8 cellular contexts compared by ENCODE assay signal in genomic region chr5:177537389-177538361, GRCh38. TPM values are rescaled to one million over a fixed set of nuclear protein-coding genes. Genes with fewer than 3 reads are reported as not detected.
DNase-seq lines count a peak whose midpoint lies in the region; FAIRE-seq and TF ChIP-seq lines count a peak whose summit lies in the region.

No MANE protein-coding gene starts in this region.

- H3K4me3 ChIP-seq in astrocyte (ENCODE audit: insufficient read depth, low read depth, low read length) (no peak overlapping the region), left ventricle myocardium inferior (peak overlapping the region; percentile 1), spleen (no peak overlapping the region)

- H3K27ac ChIP-seq in astrocyte (ENCODE audit: low read depth, low read length) = peak overlapping the region; percentile 77
- peak overlapping the region; percentile 79 for H3K27ac ChIP-seq in left ventricle myocardium inferior (replicated peaks)
- peak overlapping the region in 7 of 8 donors; percentile 2 to 58 (median 41) for H3K27ac ChIP-seq in spleen

- H3K9me3 ChIP-seq in astrocyte (ENCODE audit: insufficient read depth, low read depth, low read length) (no peaks in the 10 kb centered on the region), left ventricle myocardium inferior (replicated peaks) (no peaks in the 10 kb centered on the region), spleen (no peaks in the 10 kb centered on the region)

- peaks cover 14% of the 10 kb centered on the region for H3K36me3 Mint-ChIP-seq in astrocyte (ENCODE audit: low read depth, unreplicated experiment)

- H3K27me3 ChIP-seq in astrocyte (ENCODE audit: insufficient read depth, low read length) (no peaks in the 10 kb centered on the region), left ventricle myocardium inferior (ENCODE audit: low read depth) (no peaks in the 10 kb centered on the region), spleen (replicated peaks in 1 of 7) (no peaks in the 10 kb centered on the region)

- no peaks in the 10 kb centered on the region for H3K9me3 Mint-ChIP-seq in astrocyte (ENCODE audit: unreplicated experiment)

- H3K27me3 Mint-ChIP-seq in astrocyte (ENCODE audit: low read depth, unreplicated experiment) = no peaks in the 10 kb centered on the region

- FAIRE-seq in astrocyte (lab: Jason Lieb, UNC) = peak; percentile 23

- H3K36me3 ChIP-seq in astrocyte (ENCODE audit: insufficient read depth, low read length) (peaks cover 2% of the 10 kb centered on the region), left ventricle myocardium inferior (peaks cover 50% of the 10 kb centered on the region), spleen (peaks cover 0 to 83% (median 47%) of the 10 kb centered on the region in 6 donors)

- peaks cover 17% of the 10 kb centered on the region for H3K4me1 ChIP-seq in astrocyte (ENCODE audit: insufficient read depth, low read length)
- H3K4me1 ChIP-seq in left ventricle myocardium inferior = peaks cover 71% of the 10 kb centered on the region
- peaks cover 0 to 62% (median 24%) of the 10 kb centered on the region in 6 donors for H3K4me1 ChIP-seq in spleen

- TF ChIP-seq CTCF in astrocyte (IDR thresholded peaks at IDR 0.05; ENCODE audit: insufficient read depth, low read depth, low read length) = no peak
- TF ChIP-seq CTCF in left ventricle myocardium inferior (IDR thresholded peaks at IDR 0.05; ENCODE audit: borderline replicate concordance) = no peak
- TF ChIP-seq CTCF in spleen (IDR thresholded peaks at IDR 0.05 in 8 of 11, conservative IDR thresholded peaks at IDR 0.05 in 3 of 11) = no peak

- H3K4me1 Mint-ChIP-seq in astrocyte (ENCODE audit: low read depth, unreplicated experiment) = peaks cover 26% of the 10 kb centered on the region

- H3K9ac ChIP-seq in astrocyte (ENCODE audit: low read length) = peak overlapping the region; percentile 52

- intact Hi-C loops in left ventricle myocardium inferior (cut with micrococcal nuclease) (no loop called here), spleen (cut with DNase I; ENCODE audit: low total_unique reads) (no loop called here)

- peaks cover 47% of the 10 kb centered on the region for H3K79me2 ChIP-seq in astrocyte (ENCODE audit: insufficient read depth, low read length)

- H3K27ac Mint-ChIP-seq in astrocyte (ENCODE audit: unreplicated experiment) = peak overlapping the region; percentile 87

- peak overlapping the region; percentile 67 for H3K4me2 ChIP-seq in astrocyte (ENCODE audit: low read length)

- TF ChIP-seq POLR2A in spleen (IDR thresholded peaks at IDR 0.05) = no peak

- DNase-seq in GM04503 (ENCODE audit: low read depth) (peak; percentile 83), astrocyte (ENCODE audit: low read depth) (peak; percentile 76), left ventricle myocardium inferior (peak; percentile 56), spleen (peak; percentile 8), GDM1 (lab: John Stamatoyannopoulos, UW) (no peak), SIG-M5 (lab: John Stamatoyannopoulos, UW) (no peak), DMS153 (lab: John Stamatoyannopoulos, UW) (no peak)
- DNase-seq in activated CD4-positive, CD25-positive, alpha-beta regulatory T cell treated with anti-CD3 and anti-CD28 coated beads, Interleukin-2, amount 50 U/mL, for 72 hours = no peak

- peaks cover 65% of the 10 kb centered on the region for H4K20me1 ChIP-seq in astrocyte (ENCODE audit: insufficient read depth, low read length)

- H2AFZ ChIP-seq in astrocyte (ENCODE audit: low read depth, low read length) = no peak overlapping the region

- H3K4me3 Mint-ChIP-seq in astrocyte (ENCODE audit: unreplicated experiment) = peak overlapping the region; percentile 23

- WGBS in spleen, 5 donors = 57 to 72% (median 67%) methylated on average over 15 of the region's 15 CpGs

RNA-seq across cellular contexts. Expression of gene FAM193B, which starts 16.7 kb away (rescaled TPM):
- 47.8 and 48.3 TPM in 2 replicates for total RNA-seq in astrocyte
- 21.5 TPM for total RNA-seq in left ventricle myocardium inferior
- 100 to 1,000 TPM in 5 of 7 donors, 10 to 100 TPM in 2; 86.9 to 155 (median 116) TPM for total RNA-seq in spleen
- 100 to 1,000 TPM; 145 to 364 (median 348) TPM for polyA plus RNA-seq in spleen

RNA-seq across cellular contexts. Expression of gene DDX41, which starts 20.9 kb away (rescaled TPM):
- 92.5 and 99.5 TPM in 2 replicates for total RNA-seq in astrocyte
- total RNA-seq in left ventricle myocardium inferior = 29.7 TPM
- total RNA-seq in spleen = 100 to 1,000 TPM in 2 of 7 donors, 10 to 100 TPM in 5; 68.9 to 126 (median 91.8) TPM
- polyA plus RNA-seq in spleen = 10 to 100 TPM; 68.9 to 99.4 (median 92.9) TPM

RNA-seq across cellular contexts. Expression of gene DOK3, which starts 28.0 kb away (rescaled TPM):
- 15.6 and 16.3 TPM in 2 replicates for total RNA-seq in astrocyte
- total RNA-seq in left ventricle myocardium inferior = 3.3 TPM
- 100 to 1,000 TPM; 111 to 231 (median 149) TPM for total RNA-seq in spleen
- polyA plus RNA-seq in spleen = 100 to 1,000 TPM in 1 of 3 donors, 10 to 100 TPM in 2; 69.9 to 144 (median 98.4) TPM

RNA-seq across cellular contexts. Expression of gene PDLIM7, which starts 40.3 kb away (rescaled TPM):
- 590 and 591 TPM in 2 replicates for total RNA-seq in astrocyte
- 54.4 TPM for total RNA-seq in left ventricle myocardium inferior
- 100 to 1,000 TPM in 3 of 7 donors, 10 to 100 TPM in 4; 44.8 to 220 (median 86.4) TPM for total RNA-seq in spleen
- polyA plus RNA-seq in spleen = 100 to 1,000 TPM in 1 of 3 donors, 10 to 100 TPM in 2; 42.5 to 125 (median 59.2) TPM

RNA-seq across cellular contexts. Expression of gene TMED9, which starts 54.3 kb away (rescaled TPM):
- total RNA-seq in astrocyte (372 and 402 TPM in 2 replicates), left ventricle myocardium inferior (68.7 TPM), spleen (100 to 1,000 TPM in 4 of 7 donors, 10 to 100 TPM in 3; 72.0 to 126 (median 110) TPM)
- 10 to 100 TPM; 52.6 to 96.9 (median 91.9) TPM for polyA plus RNA-seq in spleen

Comparison
In these comparisons a context has a peak if more than half of its experiments do, and no peak if none do; other contexts are left out.
1. DNase-seq: peak in GM04503 (single experiment), astrocyte (single experiment), left ventricle myocardium inferior (single experiment) and spleen (single experiment); none in activated CD4-positive, CD25-positive, alpha-beta regulatory T cell treated with anti-CD3 and anti-CD28 coated beads, Interleukin-2, amount 50 U/mL, for 72 hours (single experiment), GDM1 (single experiment), SIG-M5 (single experiment) and DMS153 (single experiment).
2. Peak in every context shown above with its lines, with median percentiles within 50 percentile points of each other: H3K27ac ChIP-seq.